Comparison of ENCODE assay signal across 17 cellular contexts in the genomic region with DNA sequence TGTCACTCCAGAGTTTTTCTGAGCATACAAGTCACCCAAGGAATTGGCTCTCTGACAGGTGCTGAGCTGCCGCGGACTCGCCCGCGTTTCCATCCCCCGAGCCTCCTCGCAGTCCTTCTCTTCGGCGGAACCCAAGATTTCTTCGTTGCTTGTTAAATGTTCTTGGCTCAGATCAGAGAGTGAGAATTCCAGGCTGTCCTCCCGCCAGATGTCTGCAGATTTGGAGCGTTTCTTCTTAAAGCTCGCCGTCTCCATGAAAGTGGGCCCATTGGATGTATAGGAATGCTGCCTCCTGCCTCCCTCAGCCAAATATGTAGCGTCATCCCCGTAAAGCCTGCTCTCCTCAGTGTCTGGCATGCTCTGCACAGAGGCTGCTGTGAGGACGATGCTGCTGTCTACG.
DNase-seq lines count a peak whose midpoint lies in the region; ATAC-seq and TF ChIP-seq lines count a peak whose summit lies in the region.
"Had no signal": no experiment of that assay in that cellular context is flagged by ENCODE, and none has a peak within 500 bp of the region (broad histone marks: within the 10 kb centered on the region; RNA-seq: fewer than 3 reads in every experiment).

No MANE protein-coding gene starts in this region.

- no peaks in the 10 kb centered on the region for H3K27me3 ChIP-seq in BLaER1 treated with 17β-estradiol and CSF1 and Interleukin-3, amounts not matched to agents 10 nM and 100 nM
- no peaks in the 10 kb centered on the region for H3K27me3 ChIP-seq in HCT116 (ENCODE audit: insufficient read depth, low read length)
- no peaks in the 10 kb centered on the region for H3K27me3 ChIP-seq in dorsolateral prefrontal cortex
- H3K27me3 ChIP-seq in neuronal stem cell (ENCODE audit: control insufficient read depth in 3 of 3, insufficient read depth in 3 of 3, low read depth in 1 of 3, low read length in 3 of 3), result no peaks in the 10 kb centered on the region
- no peaks in the 10 kb centered on the region for H3K27me3 ChIP-seq in BE2C

- no peak overlapping the region for H2BK120ac ChIP-seq in neuronal stem cell (ENCODE audit: low read depth, low read length)

- no peak overlapping the region for H3K27ac ChIP-seq in BLaER1 treated with 17β-estradiol and CSF1 and Interleukin-3, amounts not matched to agents 10 nM and 100 nM
- no peak overlapping the region for H3K27ac ChIP-seq in HCT116 (ENCODE audit: low read depth, low read length)
- peak overlapping the region in 35 of 59 donors; percentile 2 to 81 (median 46) for H3K27ac ChIP-seq in dorsolateral prefrontal cortex
- H3K27ac ChIP-seq in neuronal stem cell (replicated peaks; ENCODE audit: low read length), result no peak overlapping the region

- no peak overlapping the region for H2BK12ac ChIP-seq in neuronal stem cell (ENCODE audit: low read length)

- H3K23ac ChIP-seq in neuronal stem cell (ENCODE audit: low read depth, low read length, poor library complexity), result no peak overlapping the region

- no peak overlapping the region for H4K91ac ChIP-seq in neuronal stem cell (ENCODE audit: low read depth, low read length, poor library complexity)

- H3K4ac ChIP-seq in neuronal stem cell (ENCODE audit: low read length), result no peak overlapping the region

- H3K14ac ChIP-seq in neuronal stem cell (ENCODE audit: low read length), result no peak overlapping the region

- H3K9me3 ChIP-seq in BLaER1 treated with 17β-estradiol and CSF1 and Interleukin-3, amounts not matched to agents 10 nM and 100 nM (replicated peaks in 1 of 11), result peaks cover 0 to 16% (median 9%) of the 10 kb centered on the region in 11 experiments; a peak in 10 of 22 replicates
- H3K9me3 ChIP-seq in HCT116 (ENCODE audit: control insufficient read depth in 1 of 2, insufficient read depth in 1 of 2, low read depth in 1 of 2, low read length in 2 of 2) (no peaks in the 10 kb centered on the region), neuronal stem cell (replicated peaks in 1 of 2; ENCODE audit: control insufficient read depth in 2 of 2, insufficient read depth in 1 of 2, low read depth in 1 of 2, low read length in 2 of 2) (no peaks in the 10 kb centered on the region), BE2C (no peaks in the 10 kb centered on the region)

- H3K4me1 ChIP-seq in BLaER1 treated with 17β-estradiol and CSF1 and Interleukin-3, amounts not matched to agents 10 nM and 100 nM, result peaks cover 32 to 57% (median 50%) of the 10 kb centered on the region in 10 experiments
- H3K4me1 ChIP-seq in HCT116 (ENCODE audit: control insufficient read depth in 1 of 2, insufficient read depth in 2 of 2, low read length in 2 of 2) (no peaks in the 10 kb centered on the region), neuronal stem cell (ENCODE audit: control insufficient read depth in 2 of 2, insufficient read depth in 1 of 2, low read depth in 1 of 2, low read length in 2 of 2) (peaks cover 0 to 2% of the 10 kb centered on the region in 2 donors), BE2C (no peaks in the 10 kb centered on the region)

- TF ChIP-seq RAD21 in HCT116 (IDR thresholded peaks at IDR 0.05; ENCODE audit: low read depth), result no peak

- intact Hi-C loops in HCT116 (cut with micrococcal nuclease), result no loop called here
- intact Hi-C loops in dorsolateral prefrontal cortex (cut with DNase I), result loop anchor here in 1 of 2 donors (10.0 kb wide), 1 partner anchor 79 kb away; a partner anchor contains a TSS

- no peak for TF ChIP-seq POLR2A in HCT116 (IDR thresholded peaks at IDR 0.05; ENCODE audit: borderline replicate concordance, extremely low read depth, insufficient read depth, insufficient read length)

- H4K20me1 ChIP-seq in BLaER1 treated with 17β-estradiol and CSF1 and Interleukin-3, amounts not matched to agents 10 nM and 100 nM, result peaks cover 0 to 6% (median 0%) of the 10 kb centered on the region in 11 experiments; a peak in 2 of 22 replicates
- H4K20me1 ChIP-seq in HCT116 (ENCODE audit: insufficient read depth), result no peaks in the 10 kb centered on the region

- no peaks in the 10 kb centered on the region for H3K9me2 ChIP-seq in HCT116 (ENCODE audit: insufficient read depth)

- ATAC-seq in HCT116 (no peak), HG03521 (IDR thresholded peaks at IDR 0.05; ENCODE audit: unreplicated experiment) (no peak), GM21737 (IDR thresholded peaks at IDR 0.05; ENCODE audit: unreplicated experiment) (no peak)
- ATAC-seq: K562, SK-N-SH treated with all-trans-retinoic acid at 6 μM for 48 hours had no signal

- no peak overlapping the region for H2AK5ac ChIP-seq in neuronal stem cell (ENCODE audit: low read depth, low read length)

- no peak overlapping the region for H2BK15ac ChIP-seq in neuronal stem cell (ENCODE audit: low read length)

- H3K9ac ChIP-seq in BLaER1 treated with 17β-estradiol and CSF1 and Interleukin-3, amounts not matched to agents 10 nM and 100 nM, result no peak overlapping the region
- H3K9ac ChIP-seq in HCT116 (ENCODE audit: low read length) (no peak overlapping the region), neuronal stem cell (ENCODE audit: low read depth, low read length, poor library complexity) (peak overlapping the region; percentile 26)

- POLR2A ChIA-PET in HCT116 (lab: Charles Lee), result no interaction called here

- H2AFZ ChIP-seq in HCT116 (ENCODE audit: low read depth, low read length, poor library complexity, severe bottlenecking) (no peak overlapping the region), neuronal stem cell (ENCODE audit: low read length) (no peak overlapping the region)

- H3K79me1 ChIP-seq in neuronal stem cell (ENCODE audit: low read depth, low read length), result peaks cover 2% of the 10 kb centered on the region

- no CpG with 5 or more reads among the region's 18 CpGs for WGBS in neuronal stem cell (ENCODE audit: extremely low coverage in 2 of 2, insufficient read length in 2 of 2, insufficient replicate concordance in 1 of 2), 2 donors

- H2BK5ac ChIP-seq in neuronal stem cell (ENCODE audit: low read length), result no peak overlapping the region

- no peak overlapping the region for H4K8ac ChIP-seq in neuronal stem cell (ENCODE audit: low read depth, low read length)

- no peak overlapping the region; a peak in 1 of 20 replicates for H3K4me3 ChIP-seq in BLaER1 treated with 17β-estradiol and CSF1 and Interleukin-3, amounts not matched to agents 10 nM and 100 nM
- H3K4me3 ChIP-seq in HCT116 (replicated peaks in 1 of 2; ENCODE audit: low read depth in 1 of 2, low read length in 2 of 2) (no peak overlapping the region), dorsolateral prefrontal cortex (peak overlapping the region in 37 of 59 donors; percentile 4 to 54 (median 40)), neuronal stem cell (ENCODE audit: low read length in 2 of 2) (no peak overlapping the region), BE2C (ENCODE audit: low read depth, low read length) (no peak overlapping the region)
- H3K4me3 ChIP-seq: K562 had no signal

- peaks cover 0 to 22% (median 5%) of the 10 kb centered on the region in 11 experiments; a peak in 5 of 22 replicates for H3K36me3 ChIP-seq in BLaER1 treated with 17β-estradiol and CSF1 and Interleukin-3, amounts not matched to agents 10 nM and 100 nM
- no peaks in the 10 kb centered on the region; a peak in 1 of 4 replicates for H3K36me3 ChIP-seq in HCT116 (ENCODE audit: control insufficient read depth in 1 of 2, insufficient read depth in 2 of 2, low read length in 2 of 2)
- H3K36me3 ChIP-seq in neuronal stem cell (replicated peaks in 1 of 2; ENCODE audit: control insufficient read depth in 2 of 2, insufficient read depth in 2 of 2, low read length in 2 of 2), result peaks cover 3 to 22% of the 10 kb centered on the region in 2 donors
- no peaks in the 10 kb centered on the region for H3K36me3 ChIP-seq in BE2C

- DNase-seq in HCT116 (ENCODE audit: low read depth, low spot score), result no peak
- DNase-seq in dorsolateral prefrontal cortex, result peak in 7 of 10 donors; percentile 30 to 65 (median 52)
- DNase-seq in neuronal stem cell (ENCODE audit: low spot score), result no peak
- DNase-seq in BE2C, result no peak
- no peak for DNase-seq in NCI-H69 (lab: John Stamatoyannopoulos, UW)
- DNase-seq: DMS79 treated with DMSO at 0.1 percent for 48 hours, HCEC 1CT, NCI-H1092 treated with DMSO at 0.1 percent for 48 hours, NCI-H146, NCI-H2029 treated with DMSO at 0.1 percent for 48 hours, NCI-H2171 treated with DMSO at 0.1 percent for 48 hours, SIG-M5 had no signal

- BruUV-seq in HCT116 (replicated peaks; lab: Mats Ljungman, UMichigan), result TSS peak; percentile 33

- TF ChIP-seq CTCF in HCT116 (IDR thresholded peaks at IDR 0.05 in 2 of 3, conservative IDR thresholded peaks at IDR 0.05 in 1 of 3; ENCODE audit: borderline replicate concordance in 1 of 3, insufficient read depth in 1 of 3, low read depth in 2 of 3, low read length in 2 of 3) (no peak), dorsolateral prefrontal cortex (IDR thresholded peaks at IDR 0.05 in 54 of 56, conservative IDR thresholded peaks at IDR 0.05 in 2 of 56; ENCODE audit: low read depth in 1 of 56, partially characterized antibody in 56 of 56) (no peak), BE2C (IDR thresholded peaks at IDR 0.05; ENCODE audit: low read depth, low read length) (no peak)

- CTCF ChIA-PET in HCT116 (lab: Charles Lee), result no interaction called here

- no peaks in the 10 kb centered on the region for H3K79me2 ChIP-seq in HCT116 (ENCODE audit: insufficient read depth, low read length)

- H3K18ac ChIP-seq in neuronal stem cell (ENCODE audit: low read length), result no peak overlapping the region

- RAD21 ChIA-PET in HCT116 (lab: Charles Lee; ENCODE audit: low non-redundant PET in 1 of 2, low total read pairs in 2 of 2, uncharacterized antibody in 2 of 2, unreplicated experiment in 2 of 2), result no interaction called here

- H3K4me2 ChIP-seq in BLaER1 treated with 17β-estradiol and CSF1 and Interleukin-3, amounts not matched to agents 10 nM and 100 nM, result peak overlapping the region; percentile 47 to 74 (median 62); a peak in 19 of 22 replicates
- no peak overlapping the region for H3K4me2 ChIP-seq in HCT116 (ENCODE audit: low read length)
- no peak overlapping the region for H3K4me2 ChIP-seq in neuronal stem cell (ENCODE audit: insufficient read depth, low read length, poor library complexity, severe bottlenecking)

Comparison
In these comparisons a context has a peak if more than half of its experiments do, and no peak if none do; other contexts are left out.
1. H3K27ac ChIP-seq: peak in dorsolateral prefrontal cortex (35 of 59); none in BLaER1 treated with 17β-estradiol and CSF1 and Interleukin-3, amounts not matched to agents 10 nM and 100 nM (0 of 11), HCT116 (single experiment) and neuronal stem cell (single experiment).
2. H3K4me2 ChIP-seq: peak in BLaER1 treated with 17β-estradiol and CSF1 and Interleukin-3, amounts not matched to agents 10 nM and 100 nM (11 of 11); none in HCT116 (single experiment) and neuronal stem cell (single experiment).
3. H3K4me3 ChIP-seq: peak in dorsolateral prefrontal cortex (37 of 59); none in BLaER1 treated with 17β-estradiol and CSF1 and Interleukin-3, amounts not matched to agents 10 nM and 100 nM (0 of 10), HCT116 (0 of 2), neuronal stem cell (0 of 2) and BE2C (single experiment).
4. DNase-seq: peak in dorsolateral prefrontal cortex (7 of 10); none in HCT116 (single experiment), neuronal stem cell (single experiment), BE2C (single experiment) and NCI-H69 (single experiment).